Comparison of ENCODE assay signal across 9 cellular contexts in the genomic region with DNA sequence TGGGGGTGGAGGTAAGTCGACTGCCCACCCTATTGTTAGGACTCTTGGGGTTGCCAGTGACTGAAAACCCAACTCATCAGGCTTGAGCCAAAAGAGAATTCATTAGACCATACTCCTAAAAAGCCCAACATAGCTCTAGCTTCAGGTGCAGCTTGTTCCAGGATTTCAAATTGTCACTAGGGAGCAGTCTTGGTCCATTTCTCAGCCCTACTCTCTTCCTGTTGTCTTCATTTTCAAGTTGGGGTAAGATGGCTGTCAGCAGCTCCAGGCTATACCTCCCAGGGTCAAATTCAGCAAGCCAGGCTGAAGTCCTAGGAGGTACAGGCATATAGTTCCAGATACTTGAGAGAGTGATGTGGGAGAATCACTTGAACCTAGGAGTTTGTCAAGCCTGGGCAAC. TPM values are rescaled to one million over a fixed set of nuclear protein-coding genes. Genes with fewer than 3 reads are reported as not detected.
DNase-seq lines count a peak whose midpoint lies in the region; ATAC-seq and TF ChIP-seq lines count a peak whose summit lies in the region.
"Had no signal": no experiment of that assay in that cellular context is flagged by ENCODE, and none has a peak within 500 bp of the region (broad histone marks: within the 10 kb centered on the region; RNA-seq: fewer than 3 reads in every experiment).

No MANE protein-coding gene starts in this region.

- TF ChIP-seq CTCF in AG10803 (conservative IDR thresholded peaks at IDR 0.05; ENCODE audit: low read length) (peak; percentile 73), astrocyte of the cerebellum (IDR thresholded peaks at IDR 0.05; ENCODE audit: low read depth, low read length, missing control alignments) (peak; percentile 53), GM10266 (IDR thresholded peaks at IDR 0.05; ENCODE audit: control insufficient read depth, insufficient read depth, low read depth, missing control alignments) (no peak)

- peak; percentile 45 for ATAC-seq in left colon
- ATAC-seq in T-cell (replicated peaks in 1 of 4), result no peak
- ATAC-seq in GM21390 (IDR thresholded peaks at IDR 0.05; ENCODE audit: unreplicated experiment), result no peak

- TF ChIP-seq EP300 in Ishikawa (IDR thresholded peaks at IDR 0.05; ENCODE audit: borderline replicate concordance), result no peak

- no peak overlapping the region for H3K27ac Mint-ChIP-seq in T-cell

- no peak overlapping the region for H3K4me3 Mint-ChIP-seq in T-cell

- CTCF ChIA-PET in T-cell (lab: Charles Lee), result interaction anchor here in 1 of 2 donors (0.6 to 1.6 kb wide), 3 partner anchors 81 to 131 kb away, joined by 3 to 8 read pairs (median 3); no protein-coding TSS in a partner anchor

- intact Hi-C loops in left colon (cut with DNase I, micrococcal nuclease), result no loop called here

- in situ Hi-C loops in astrocyte of the cerebellum (cut with HindIII; ENCODE audit: low sequenced_read_pairs), result no loop called here

- DNase-seq in AG10803 (ENCODE audit: low read depth), result peak; percentile 62
- peak; percentile 41 for DNase-seq in astrocyte of the cerebellum (ENCODE audit: low read depth)
- no peak for DNase-seq in left colon
- DNase-seq in T-cell, result no peak
- no peak for DNase-seq in GM10266 (ENCODE audit: extremely low spot score)
- no peak for DNase-seq in GM19238 (ENCODE audit: insufficient read length, low spot score)
- DNase-seq: activated effector memory CD4-positive, alpha-beta T cell treated with anti-CD3 and anti-CD28 coated beads, Interleukin-2, amount 50 U/mL, for 16 hours had no signal

- peak; percentile 58 for TF ChIP-seq RAD21 in Ishikawa (IDR thresholded peaks at IDR 0.05; ENCODE audit: low read depth)

- H3K4me3 ChIP-seq in AG10803 (ENCODE audit: low read length) (no peak overlapping the region), astrocyte of the cerebellum (ENCODE audit: low read depth, low read length) (no peak overlapping the region)

- POLR2A ChIA-PET in T-cell (lab: Charles Lee), result no interaction called here

- H3K36me3 Mint-ChIP-seq in T-cell, result no peaks in the 10 kb centered on the region

- H3K4me1 Mint-ChIP-seq in T-cell, result no peaks in the 10 kb centered on the region

- no peaks in the 10 kb centered on the region for H3K9me3 Mint-ChIP-seq in T-cell

- peaks cover 5 to 10% of the 10 kb centered on the region in 2 donors for H3K27me3 Mint-ChIP-seq in T-cell

TF ChIP-seq in Ishikawa, 13 proteins besides CTCF, POLR2A, EP300 and RAD21:
- no peak for TF ChIP-seq TCF12 (IDR thresholded peaks at IDR 0.05; ENCODE audit: low read depth)
- TF ChIP-seq ZBTB7A (IDR thresholded peaks at IDR 0.05; ENCODE audit: low read depth), result no peak
- no peak for TF ChIP-seq CEBPB (IDR thresholded peaks at IDR 0.05)
- TF ChIP-seq, protein P1, sequence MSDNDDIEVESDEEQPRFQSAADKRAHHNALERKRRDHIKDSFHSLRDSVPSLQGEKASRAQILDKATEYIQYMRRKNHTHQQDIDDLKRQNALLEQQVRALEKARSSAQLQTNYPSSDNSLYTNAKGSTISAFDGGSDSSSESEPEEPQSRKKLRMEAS (IDR thresholded peaks at IDR 0.05), result no peak
- TF ChIP-seq TEAD4 (IDR thresholded peaks at IDR 0.05), result no peak
- TF ChIP-seq FOXM1 (IDR thresholded peaks at IDR 0.05; ENCODE audit: borderline replicate concordance, low read depth), result no peak
- TF ChIP-seq EGR1 (IDR thresholded peaks at IDR 0.05), result no peak
- TF ChIP-seq, protein P2, sequence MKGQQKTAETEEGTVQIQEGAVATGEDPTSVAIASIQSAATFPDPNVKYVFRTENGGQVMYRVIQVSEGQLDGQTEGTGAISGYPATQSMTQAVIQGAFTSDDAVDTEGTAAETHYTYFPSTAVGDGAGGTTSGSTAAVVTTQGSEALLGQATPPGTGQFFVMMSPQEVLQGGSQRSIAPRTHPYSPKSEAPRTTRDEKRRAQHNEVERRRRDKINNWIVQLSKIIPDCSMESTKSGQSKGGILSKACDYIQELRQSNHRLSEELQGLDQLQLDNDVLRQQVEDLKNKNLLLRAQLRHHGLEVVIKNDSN (IDR thresholded peaks at IDR 0.05), result no peak
- no peak for TF ChIP-seq TAF1 (IDR thresholded peaks at IDR 0.05; ENCODE audit: low read depth)
- TF ChIP-seq YY1 (IDR thresholded peaks at IDR 0.05; ENCODE audit: low read depth), result no peak
- TF ChIP-seq, protein P3, sequence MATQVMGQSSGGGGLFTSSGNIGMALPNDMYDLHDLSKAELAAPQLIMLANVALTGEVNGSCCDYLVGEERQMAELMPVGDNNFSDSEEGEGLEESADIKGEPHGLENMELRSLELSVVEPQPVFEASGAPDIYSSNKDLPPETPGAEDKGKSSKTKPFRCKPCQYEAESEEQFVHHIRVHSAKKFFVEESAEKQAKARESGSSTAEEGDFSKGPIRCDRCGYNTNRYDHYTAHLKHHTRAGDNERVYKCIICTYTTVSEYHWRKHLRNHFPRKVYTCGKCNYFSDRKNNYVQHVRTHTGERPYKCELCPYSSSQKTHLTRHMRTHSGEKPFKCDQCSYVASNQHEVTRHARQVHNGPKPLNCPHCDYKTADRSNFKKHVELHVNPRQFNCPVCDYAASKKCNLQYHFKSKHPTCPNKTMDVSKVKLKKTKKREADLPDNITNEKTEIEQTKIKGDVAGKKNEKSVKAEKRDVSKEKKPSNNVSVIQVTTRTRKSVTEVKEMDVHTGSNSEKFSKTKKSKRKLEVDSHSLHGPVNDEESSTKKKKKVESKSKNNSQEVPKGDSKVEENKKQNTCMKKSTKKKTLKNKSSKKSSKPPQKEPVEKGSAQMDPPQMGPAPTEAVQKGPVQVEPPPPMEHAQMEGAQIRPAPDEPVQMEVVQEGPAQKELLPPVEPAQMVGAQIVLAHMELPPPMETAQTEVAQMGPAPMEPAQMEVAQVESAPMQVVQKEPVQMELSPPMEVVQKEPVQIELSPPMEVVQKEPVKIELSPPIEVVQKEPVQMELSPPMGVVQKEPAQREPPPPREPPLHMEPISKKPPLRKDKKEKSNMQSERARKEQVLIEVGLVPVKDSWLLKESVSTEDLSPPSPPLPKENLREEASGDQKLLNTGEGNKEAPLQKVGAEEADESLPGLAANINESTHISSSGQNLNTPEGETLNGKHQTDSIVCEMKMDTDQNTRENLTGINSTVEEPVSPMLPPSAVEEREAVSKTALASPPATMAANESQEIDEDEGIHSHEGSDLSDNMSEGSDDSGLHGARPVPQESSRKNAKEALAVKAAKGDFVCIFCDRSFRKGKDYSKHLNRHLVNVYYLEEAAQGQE (IDR thresholded peaks at IDR 0.05; ENCODE audit: low read depth), result no peak
- TF ChIP-seq CREB1 (IDR thresholded peaks at IDR 0.05; ENCODE audit: low read depth), result no peak
- no peak for TF ChIP-seq NFIC (IDR thresholded peaks at IDR 0.05)

RNA-seq across cellular contexts. Expression of a gene that starts 14.9 kb away (rescaled TPM):
- 1 to 10 TPM in 1 of 2 donors, under 1 TPM in 1; 0.70 to 1.4 TPM for total RNA-seq in left colon
- total RNA-seq in T-cell, result under 1 TPM in 1 of 5 donors, not detected in 4; 0.09 TPM

Comparison
In these comparisons a context has a peak if more than half of its experiments do, and no peak if none do; other contexts are left out.
1. DNase-seq: peak in AG10803 (single experiment) and astrocyte of the cerebellum (single experiment); none in left colon (0 of 2), T-cell (0 of 34), GM10266 (single experiment) and GM19238 (single experiment).